ENCODE assay signal across 8 cellular contexts in the genomic region with DNA sequence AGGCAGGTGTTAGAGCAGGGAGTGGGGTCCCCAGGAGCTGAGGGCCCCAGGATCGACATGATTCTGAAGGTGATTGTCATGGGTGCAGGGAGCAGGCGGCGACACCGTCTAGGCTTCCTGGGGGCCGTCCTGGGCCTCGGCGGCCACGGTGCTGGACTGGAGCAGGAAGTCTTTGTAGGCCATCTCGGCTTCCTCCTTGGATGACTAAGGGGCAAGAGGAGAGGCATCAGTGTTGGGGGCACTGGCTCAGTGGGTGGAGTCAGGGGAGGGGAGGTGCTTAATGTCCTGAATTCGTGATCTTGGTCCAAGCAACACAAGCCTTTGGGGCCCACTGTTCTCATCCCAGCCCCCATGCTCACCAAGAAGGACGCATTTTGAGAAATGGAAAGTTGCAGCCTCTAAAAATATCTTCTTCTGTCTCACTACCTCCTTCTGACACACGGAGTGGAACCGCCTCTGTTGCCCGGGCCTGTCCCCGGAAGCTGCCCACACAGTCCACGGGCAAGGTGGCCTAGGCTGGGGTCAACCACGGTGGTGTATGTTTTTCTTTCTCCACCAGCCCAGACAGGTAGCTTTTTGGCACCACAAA.
DNase-seq lines count a peak whose midpoint lies in the region; ATAC-seq and TF ChIP-seq lines count a peak whose summit lies in the region.

No MANE protein-coding gene starts in this region.

- ATAC-seq in GM19372 (IDR thresholded peaks at IDR 0.05; ENCODE audit: low read depth, unreplicated experiment) (peak; percentile 77), HG03280 (IDR thresholded peaks at IDR 0.05; ENCODE audit: unreplicated experiment) (peak; percentile 52)
- peak; percentile 78 for ATAC-seq in activated naive CD8-positive, alpha-beta T cell treated with anti-CD3 and anti-CD28 coated beads, Interleukin-2, amount 50 U/mL, for 24 hours

- H3K4me1 Mint-ChIP-seq in activated naive CD8-positive, alpha-beta T cell treated with anti-CD3 and anti-CD28 coated beads, Interleukin-2, amount 50 U/mL, for 24 hours = peaks cover 70% of the 10 kb centered on the region

- H3K9me3 Mint-ChIP-seq in activated naive CD8-positive, alpha-beta T cell treated with anti-CD3 and anti-CD28 coated beads, Interleukin-2, amount 50 U/mL, for 24 hours = no peaks in the 10 kb centered on the region

- H3K36me3 Mint-ChIP-seq in activated naive CD8-positive, alpha-beta T cell treated with anti-CD3 and anti-CD28 coated beads, Interleukin-2, amount 50 U/mL, for 24 hours (ENCODE audit: low read depth) = no peaks in the 10 kb centered on the region

- no peaks in the 10 kb centered on the region for H3K27me3 Mint-ChIP-seq in activated naive CD8-positive, alpha-beta T cell treated with anti-CD3 and anti-CD28 coated beads, Interleukin-2, amount 50 U/mL, for 24 hours

- no peak for TF ChIP-seq CTCF in GM10266 (IDR thresholded peaks at IDR 0.05; ENCODE audit: control insufficient read depth, insufficient read depth, low read depth, missing control alignments)

- peak overlapping the region; percentile 70 for H3K4me3 Mint-ChIP-seq in activated naive CD8-positive, alpha-beta T cell treated with anti-CD3 and anti-CD28 coated beads, Interleukin-2, amount 50 U/mL, for 24 hours

- DNase-seq in GM10266 (ENCODE audit: extremely low spot score) (peak; percentile 73), cerebellar cortex (ENCODE audit: low spot score) (no peak), NCI-H2227 treated with DMSO at 0.1 percent for 48 hours (lab: John Stamatoyannopoulos, UW) (no peak), NCI-H510A treated with DMSO at 0.1 percent for 48 hours (lab: John Stamatoyannopoulos, UW) (no peak)
- peak; percentile 78 for DNase-seq in activated naive CD8-positive, alpha-beta T cell treated with anti-CD3 and anti-CD28 coated beads, Interleukin-2, amount 50 U/mL, for 24 hours
- no peak for DNase-seq in NK-92 treated with Interleukin-12 subunit alpha and Interleukin-12 subunit beta, amount 100 ng/mL, for 24 hours (lab: John Stamatoyannopoulos, UW)

- peak overlapping the region; percentile 95 for H3K27ac Mint-ChIP-seq in activated naive CD8-positive, alpha-beta T cell treated with anti-CD3 and anti-CD28 coated beads, Interleukin-2, amount 50 U/mL, for 24 hours

Comparison
In these comparisons a context has a peak if more than half of its experiments do, and no peak if none do; other contexts are left out.
1. DNase-seq: peak in GM10266 (single experiment) and activated naive CD8-positive, alpha-beta T cell treated with anti-CD3 and anti-CD28 coated beads, Interleukin-2, amount 50 U/mL, for 24 hours (single experiment); none in cerebellar cortex (single experiment), NCI-H2227 treated with DMSO at 0.1 percent for 48 hours (single experiment), NK-92 treated with Interleukin-12 subunit alpha and Interleukin-12 subunit beta, amount 100 ng/mL, for 24 hours (single experiment) and NCI-H510A treated with DMSO at 0.1 percent for 48 hours (single experiment).
2. Peak in every context shown above with its lines, with median percentiles within 50 percentile points of each other: ATAC-seq.